ENCODE assay signal across 12 cellular contexts in the genomic region with DNA sequence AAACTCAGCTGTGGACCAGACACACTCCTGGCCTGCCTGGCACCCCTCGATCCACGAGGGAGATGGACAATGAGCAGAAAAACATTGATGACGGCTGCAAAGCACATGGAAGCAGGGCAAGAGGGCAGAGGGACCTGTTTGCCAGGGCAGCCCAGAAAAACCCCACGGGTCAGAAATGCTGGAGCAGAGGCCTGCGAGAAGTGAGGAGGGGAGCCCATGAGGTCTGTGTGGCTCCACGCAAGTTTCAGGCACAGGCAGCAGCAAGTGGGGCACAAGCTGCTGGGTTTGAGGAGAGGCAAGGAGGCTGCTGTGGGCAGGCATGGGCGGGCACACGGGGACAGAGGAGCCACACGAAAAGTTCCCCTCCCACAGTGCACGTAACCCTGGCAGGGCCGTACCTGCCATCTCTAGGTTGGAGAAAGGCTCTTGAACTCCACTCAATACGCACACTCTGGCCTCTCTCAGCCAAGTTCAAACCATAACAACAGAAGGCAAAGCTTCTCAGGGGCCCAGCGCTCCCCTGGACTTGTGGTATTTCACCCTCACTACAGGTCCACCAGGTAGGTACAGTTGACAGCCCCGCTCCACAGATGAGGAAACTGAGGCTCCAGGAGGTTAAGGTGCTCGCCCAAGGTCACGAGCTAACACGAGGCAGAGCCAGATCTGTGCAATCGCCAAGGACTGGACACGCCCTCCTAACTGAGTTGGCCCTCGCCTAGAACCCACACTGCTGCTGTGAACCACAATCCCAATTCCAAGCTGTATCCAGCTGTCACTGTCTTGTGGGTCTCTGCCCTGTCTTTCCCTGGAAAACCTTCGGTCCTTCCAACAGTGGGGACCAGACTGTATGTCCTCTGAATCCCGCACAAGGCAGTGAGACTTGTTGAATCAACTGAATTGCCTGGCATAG.
A peak's percentile ranks its signal among the peaks of the same experiment; 100 is the strongest.
DNase-seq lines count a peak whose midpoint lies in the region; ATAC-seq, FAIRE-seq and TF ChIP-seq lines count a peak whose summit lies in the region.
"Had no signal": no experiment of that assay in that cellular context is flagged by ENCODE, and none has a peak within 500 bp of the region (broad histone marks: within the 10 kb centered on the region; RNA-seq: fewer than 3 reads in every experiment).

No MANE protein-coding gene starts in this region.

- H3K27ac ChIP-seq in left lung, result peak overlapping the region; percentile 58 to 70
- peak overlapping the region; percentile 88 to 95 for H3K27ac ChIP-seq in small intestine (ENCODE audit: low read depth in 1 of 2, low read length in 1 of 2)

- H3K4me1 ChIP-seq in left lung, result peaks cover 55 to 84% of the 10 kb centered on the region in 2 donors
- peaks cover 13 to 31% of the 10 kb centered on the region in 2 donors for H3K4me1 ChIP-seq in small intestine (ENCODE audit: control insufficient read depth in 2 of 2, insufficient read depth in 1 of 2, low read depth in 1 of 2, low read length in 1 of 2)

- peak overlapping the region; percentile 73 for H3K4me3 Mint-ChIP-seq in activated naive CD8-positive, alpha-beta T cell

- peaks cover 48% of the 10 kb centered on the region for H3K4me1 Mint-ChIP-seq in activated naive CD8-positive, alpha-beta T cell (ENCODE audit: low read depth)

- H3K27me3 Mint-ChIP-seq in activated naive CD8-positive, alpha-beta T cell, result no peaks in the 10 kb centered on the region

- no peak for TF ChIP-seq CTCF in left lung (IDR thresholded peaks at IDR 0.05)

- 43 to 59% (median 43%) methylated on average over 22 of the region's 22 CpGs for WGBS in small intestine, 3 donors

- intact Hi-C loops in left lung (cut with DNase I), result no loop called here

- no peak for FAIRE-seq in small intestine (lab: Jason Lieb, UNC)
- FAIRE-seq: colon, G401.6 had no signal

- no peaks in the 10 kb centered on the region for H3K9me3 Mint-ChIP-seq in activated naive CD8-positive, alpha-beta T cell (ENCODE audit: low read depth)

- H3K4me3 ChIP-seq in H7 (ENCODE audit: insufficient read depth, low read depth, low read length) (no peak overlapping the region), left lung (no peak overlapping the region), small intestine (ENCODE audit: low read depth in 1 of 2, low read length in 2 of 2) (no peak overlapping the region)
- H3K4me3 ChIP-seq: right lobe of liver had no signal

- H3K27ac Mint-ChIP-seq in activated naive CD8-positive, alpha-beta T cell, result peak overlapping the region; percentile 93

- DNase-seq in H7 (peak; percentile 65), left lung (peak in 1 of 2 donors; percentile 54), small intestine (no peak), NCI-H1105 (lab: John Stamatoyannopoulos, UW) (no peak), GDM1 (lab: John Stamatoyannopoulos, UW) (no peak), NCI-H2081 (lab: John Stamatoyannopoulos, UW) (no peak)
- DNase-seq: PC-3 had no signal

- H3K27me3 ChIP-seq in H7 (ENCODE audit: control insufficient read depth, insufficient read depth, low read length), result no peaks in the 10 kb centered on the region
- no peaks in the 10 kb centered on the region for H3K27me3 ChIP-seq in left lung
- H3K27me3 ChIP-seq in small intestine (ENCODE audit: control insufficient read depth in 2 of 2, insufficient read depth in 2 of 2, low read length in 2 of 2), result no peaks in the 10 kb centered on the region
- H3K27me3 ChIP-seq: right lobe of liver had no signal

- no peaks in the 10 kb centered on the region for H3K36me3 Mint-ChIP-seq in activated naive CD8-positive, alpha-beta T cell

- H3K36me3 ChIP-seq in H7 (replicated peaks; ENCODE audit: control insufficient read depth, insufficient read depth, low read length) (peaks cover 13% of the 10 kb centered on the region), left lung (peaks cover 0 to 14% of the 10 kb centered on the region in 2 donors), small intestine (ENCODE audit: control insufficient read depth in 2 of 2, insufficient read depth in 2 of 2, low read length in 2 of 2) (no peaks in the 10 kb centered on the region)
- H3K36me3 ChIP-seq: right lobe of liver had no signal

- H3K9me3 ChIP-seq in left lung, result no peaks in the 10 kb centered on the region
- no peaks in the 10 kb centered on the region for H3K9me3 ChIP-seq in small intestine (ENCODE audit: control insufficient read depth, low read depth)
- H3K9me3 ChIP-seq: right lobe of liver had no signal

- peak; percentile 30 for ATAC-seq in left lung
- ATAC-seq in GM19351 (IDR thresholded peaks at IDR 0.05; ENCODE audit: unreplicated experiment), result no peak
